1 cellular context compared by ENCODE assay signal in the genomic region with DNA sequence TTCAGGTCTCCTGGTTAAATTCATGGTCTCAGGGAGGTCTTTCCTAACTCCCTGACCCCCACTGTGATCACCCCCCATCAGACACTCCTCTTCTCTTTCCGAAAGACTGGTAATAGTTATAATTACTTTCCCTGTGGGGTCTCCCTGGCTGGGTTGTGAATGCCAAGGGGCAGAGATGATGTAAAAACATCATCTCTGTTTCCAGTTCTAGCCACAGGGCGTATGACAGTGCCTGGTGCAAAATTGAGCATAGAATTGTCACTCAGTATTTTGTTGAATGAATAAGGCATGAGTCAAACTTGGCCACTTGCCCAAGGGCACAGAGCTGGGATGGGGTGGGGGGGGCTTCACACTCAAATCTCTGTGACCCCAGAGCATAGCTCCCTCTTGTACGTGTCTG.
TF ChIP-seq lines count a peak whose summit lies in the region.

No MANE protein-coding gene starts in this region.

TF ChIP-seq in HCT116, 20 proteins besides CTCF, POLR2A, EP300 and RAD21:
- TF ChIP-seq FOSL1 (IDR thresholded peaks at IDR 0.05; ENCODE audit: low read depth) (peak; percentile 46), EZH2phosphoT487 (IDR thresholded peaks at IDR 0.05; ENCODE audit: borderline replicate concordance) (no peak)
